In the genomic region with DNA sequence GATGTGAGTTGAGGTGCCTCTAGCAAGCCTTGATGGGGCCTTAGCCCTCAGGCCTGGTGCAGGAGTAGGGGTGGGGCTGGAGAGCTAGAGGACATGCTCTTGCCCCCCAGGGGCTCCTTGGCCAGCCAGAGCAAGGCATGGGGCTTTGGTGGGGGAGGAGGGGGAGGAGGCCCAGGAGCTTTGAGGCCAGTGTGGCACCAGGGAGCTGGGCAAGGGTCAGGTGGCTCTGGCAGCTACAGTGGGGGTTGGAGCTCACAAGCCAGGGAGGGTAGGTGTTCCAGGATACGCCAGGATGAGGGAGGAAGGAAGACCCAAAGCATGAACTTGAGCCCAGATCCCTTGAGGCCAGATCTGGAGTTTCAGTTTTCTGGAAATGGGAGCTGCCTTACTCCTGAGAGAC, we compare ENCODE assay signal across 15 cellular contexts. TPM values are rescaled to one million over a fixed set of nuclear protein-coding genes. Genes with fewer than 3 reads are reported as not detected.
DNase-seq lines count a peak whose midpoint lies in the region; ATAC-seq and TF ChIP-seq lines count a peak whose summit lies in the region.
"Had no signal": no experiment of that assay in that cellular context is flagged by ENCODE, and none has a peak within 500 bp of the region (broad histone marks: within the 10 kb centered on the region; RNA-seq: fewer than 3 reads in every experiment).

No MANE protein-coding gene starts in this region.

- no peak overlapping the region for H3K4ac ChIP-seq in mesendoderm (ENCODE audit: low read depth, low read length)

- no peaks in the 10 kb centered on the region; the same call in 1 of the 2 replicates for H3K27me3 Mint-ChIP-seq in HFFc6 (ENCODE audit: insufficient read depth)

- H3K4me1 Mint-ChIP-seq in HFFc6 (ENCODE audit: low read depth): peaks cover 78% of the 10 kb centered on the region
- H3K4me1 Mint-ChIP-seq: CD4-positive, alpha-beta memory T cell; natural killer cell had no signal

- H3K4me1 ChIP-seq in mammary epithelial cell (ENCODE audit: insufficient read depth, low read length) (peaks cover 97% of the 10 kb centered on the region), mesendoderm (ENCODE audit: control insufficient read depth, low read depth, low read length) (peaks cover 47% of the 10 kb centered on the region), suprapubic skin (peaks cover 100% of the 10 kb centered on the region), body of pancreas (peaks cover 4% of the 10 kb centered on the region)

- H2AFZ ChIP-seq in mammary epithelial cell (ENCODE audit: low read depth, low read length): no peak overlapping the region

- no peak overlapping the region for H2BK5ac ChIP-seq in mesendoderm (ENCODE audit: low read length)

- WGBS in mammary epithelial cell (ENCODE audit: low coverage, missing lambda C conversion rate): 83% methylated on average over 1 of the region's 1 CpG
- WGBS in mesendoderm (ENCODE audit: extremely low coverage, insufficient coverage, low lambda C conversion rate): no CpG with 5 or more reads among the region's 1 CpG
- no CpG with 5 or more reads among the region's 1 CpG for WGBS in suprapubic skin
- 77 to 91% methylated on average over 1 of the region's 1 CpG for WGBS in body of pancreas, 2 donors

- H3K9me3 ChIP-seq in mammary epithelial cell (replicated peaks; ENCODE audit: insufficient read depth, low read length) (no peaks in the 10 kb centered on the region), suprapubic skin (no peaks in the 10 kb centered on the region), body of pancreas (no peaks in the 10 kb centered on the region)

- H4K20me1 ChIP-seq in mammary epithelial cell (ENCODE audit: insufficient read depth, low read length): no peaks in the 10 kb centered on the region

- H3K9ac ChIP-seq in mammary epithelial cell (ENCODE audit: insufficient read depth, low read length) (no peak overlapping the region), mesendoderm (ENCODE audit: low read length) (no peak overlapping the region)

- H2BK15ac ChIP-seq in mesendoderm (replicated peaks; ENCODE audit: low read depth): no peak overlapping the region

- no peaks in the 10 kb centered on the region for H3K27me3 ChIP-seq in mammary epithelial cell (ENCODE audit: insufficient read depth, low read length)
- no peaks in the 10 kb centered on the region for H3K27me3 ChIP-seq in mesendoderm (ENCODE audit: insufficient read depth, low read length, poor library complexity)
- no peaks in the 10 kb centered on the region for H3K27me3 ChIP-seq in suprapubic skin
- H3K27me3 ChIP-seq in body of pancreas: no peaks in the 10 kb centered on the region

- no peak for TF ChIP-seq EP300 in suprapubic skin (IDR thresholded peaks at IDR 0.05)

- H3K79me1 ChIP-seq in mesendoderm (ENCODE audit: low read length): peaks cover 47% of the 10 kb centered on the region

- H3K36me3 Mint-ChIP-seq in HFFc6 (ENCODE audit: low read depth): no peaks in the 10 kb centered on the region
- H3K36me3 Mint-ChIP-seq: CD4-positive, alpha-beta memory T cell; natural killer cell had no signal

- H3K4me3 ChIP-seq in mammary epithelial cell (replicated peaks in 1 of 3; ENCODE audit: insufficient read depth in 1 of 3, low read depth in 2 of 3, low read length in 3 of 3): no peak overlapping the region
- H3K4me3 ChIP-seq in mesendoderm (ENCODE audit: low read length): no peak overlapping the region
- H3K4me3 ChIP-seq in suprapubic skin: no peak overlapping the region
- H3K4me3 ChIP-seq in body of pancreas: no peak overlapping the region

- in situ Hi-C loops in mammary epithelial cell (cut with MboI; ENCODE audit: low sequenced_read_pairs in 2 of 2): no loop called here

- no peak overlapping the region for H3K18ac ChIP-seq in mesendoderm (ENCODE audit: low read length)

- no peak overlapping the region for H2AK5ac ChIP-seq in mesendoderm (ENCODE audit: low read length)

- intact Hi-C loops in mammary epithelial cell (cut with micrococcal nuclease): no loop called here
- intact Hi-C loops in body of pancreas (cut with DNase I): no loop called here

- H3K36me3 ChIP-seq in mammary epithelial cell (ENCODE audit: insufficient read depth, low read length) (peaks cover 11% of the 10 kb centered on the region), mesendoderm (ENCODE audit: control insufficient read depth, insufficient read depth, low read length) (peaks cover 3% of the 10 kb centered on the region), suprapubic skin (no peaks in the 10 kb centered on the region), body of pancreas (replicated peaks in 1 of 2; ENCODE audit: insufficient read depth in 1 of 2, low read depth in 2 of 2) (no peaks in the 10 kb centered on the region)

- H3K23ac ChIP-seq in mesendoderm (ENCODE audit: low read length): no peak overlapping the region

- H3K9me3 Mint-ChIP-seq in HFFc6: no peaks in the 10 kb centered on the region
- H3K9me3 Mint-ChIP-seq: activated T-cell treated with anti-CD3 and anti-CD28 coated beads, Interleukin-2, amount 50 U/mL, for 72 hours; CD4-positive, alpha-beta memory T cell; natural killer cell had no signal

- peak overlapping the region; percentile 66; the same call in 1 of the 2 replicates for H3K4me3 Mint-ChIP-seq in HFFc6
- H3K4me3 Mint-ChIP-seq: activated T-cell treated with anti-CD3 and anti-CD28 coated beads, Interleukin-2, amount 50 U/mL, for 72 hours; CD4-positive, alpha-beta memory T cell; natural killer cell had no signal

- DNase-seq in HFFc6 (no peak), mammary epithelial cell (no peak), mesendoderm (no peak), suprapubic skin (ENCODE audit: low spot score in 2 of 2) (no peak), body of pancreas (no peak), HuH-7 (ENCODE audit: low spot score) (no peak), NCI-H1694 (lab: John Stamatoyannopoulos, UW) (no peak), OCI-M1 (lab: John Stamatoyannopoulos, UW) (no peak)
- DNase-seq: activated CD4-positive, alpha-beta T cell treated with anti-CD3 and anti-CD28 coated beads for 4 hours; activated T-cell treated with anti-CD3 and anti-CD28 coated beads, Interleukin-2, amount 50 U/mL, for 72 hours; foreskin melanocyte; natural killer cell had no signal

- no peak overlapping the region for H4K8ac ChIP-seq in mesendoderm (ENCODE audit: low read depth, low read length)

- no TSS peak for BruUV-seq in mammary epithelial cell (replicated peaks; lab: Mats Ljungman, UMichigan)

- no peak for TF ChIP-seq CTCF in HFFc6 (IDR thresholded peaks at IDR 0.05)
- no peak for TF ChIP-seq CTCF in mammary epithelial cell (conservative IDR thresholded peaks at IDR 0.05 in 1 of 2, IDR thresholded peaks at IDR 0.05 in 1 of 2; ENCODE audit: extremely low read depth in 1 of 2, insufficient read depth in 1 of 2, low read depth in 1 of 2, low read length in 2 of 2)
- no peak for TF ChIP-seq CTCF in suprapubic skin (IDR thresholded peaks at IDR 0.05)
- no peak for TF ChIP-seq CTCF in body of pancreas (IDR thresholded peaks at IDR 0.05)

- peak overlapping the region; percentile 71 for H3K27ac Mint-ChIP-seq in HFFc6
- H3K27ac Mint-ChIP-seq: activated T-cell treated with anti-CD3 and anti-CD28 coated beads, Interleukin-2, amount 50 U/mL, for 72 hours; CD4-positive, alpha-beta memory T cell; natural killer cell had no signal

- no peak for ATAC-seq in body of pancreas
- ATAC-seq: activated T-cell treated with anti-CD3 and anti-CD28 coated beads, Interleukin-2, amount 50 U/mL, for 72 hours; natural killer cell had no signal

- no peak overlapping the region for H4K5ac ChIP-seq in mesendoderm (ENCODE audit: low read length)

- H3K79me2 ChIP-seq in mammary epithelial cell (ENCODE audit: insufficient read depth, low read length) (peaks cover 96% of the 10 kb centered on the region), mesendoderm (ENCODE audit: control insufficient read depth, insufficient read depth, low read length) (peaks cover 27% of the 10 kb centered on the region)

- no peak overlapping the region for H2BK120ac ChIP-seq in mesendoderm (ENCODE audit: low read depth, low read length)

- H3K4me2 ChIP-seq in mammary epithelial cell (ENCODE audit: insufficient read depth, low read depth, low read length): peak overlapping the region; percentile 55
- no peak overlapping the region for H3K4me2 ChIP-seq in mesendoderm (ENCODE audit: low read length)

- CTCF ChIA-PET in mammary epithelial cell (lab: Charles Lee; ENCODE audit: low non-redundant PET): no interaction called here

- TF ChIP-seq POLR2A in suprapubic skin (IDR thresholded peaks at IDR 0.05): no peak
- TF ChIP-seq POLR2A in body of pancreas (IDR thresholded peaks at IDR 0.05): no peak

- dilution Hi-C loops in mammary epithelial cell (cut with HindIII; ENCODE audit: low sequenced_read_pairs): no loop called here

- H3K27ac ChIP-seq in mammary epithelial cell (ENCODE audit: insufficient read depth, low read depth, low read length): peak overlapping the region; percentile 30
- H3K27ac ChIP-seq in mesendoderm (ENCODE audit: low read depth, low read length): no peak overlapping the region
- H3K27ac ChIP-seq in suprapubic skin: peak overlapping the region; percentile 69
- H3K27ac ChIP-seq in body of pancreas: peak overlapping the region in 2 of 4 donors; percentile 8 to 37

- peak overlapping the region; percentile 47 for H3K56ac ChIP-seq in mesendoderm (ENCODE audit: low read length)

RNA-seq across cellular contexts. Expression of a gene that starts 8.4 kb away (rescaled TPM):
- total RNA-seq in HFFc6 (2021; fragmentation: NEBNext Ultra II Directional; extraction: Animal tissue kit (Norgen Biotek cat#: 25700)): 10 to 100 TPM; 20.5 to 35.6 (median 22.8) TPM
- total RNA-seq in mammary epithelial cell (100 to 1,000 TPM; 102 to 129 TPM), suprapubic skin (100 to 1,000 TPM; 123 to 188 (median 130) TPM), body of pancreas (10 to 100 TPM in 1 of 2 donors, 1 to 10 TPM in 1; 5.2 to 25.4 TPM)
- polyA plus RNA-seq in mammary epithelial cell: 108 TPM
- 76.2 TPM for polyA minus RNA-seq in mammary epithelial cell
- polyA plus RNA-seq in mesendoderm (2013, experiment 1 of 2): 24.7 TPM
- polyA plus RNA-seq in mesendoderm (2013, experiment 2 of 2): 23.0 TPM
- total RNA-seq: CD4-positive, alpha-beta memory T cell had no signal
- polyA plus RNA-seq: CD4-positive, alpha-beta memory T cell had no signal

RNA-seq across cellular contexts. Expression of a gene that starts 27.8 kb away (rescaled TPM):
- total RNA-seq in HFFc6 (2021; fragmentation: NEBNext Ultra II Directional; extraction: Animal tissue kit (Norgen Biotek cat#: 25700)): not detected
- total RNA-seq in mammary epithelial cell: 1 to 10 TPM in 1 of 2 donors, under 1 TPM in 1; 0.17 to 1.8 TPM
- polyA plus RNA-seq in mammary epithelial cell: 0.05 TPM
- polyA minus RNA-seq in mammary epithelial cell: not detected
- polyA plus RNA-seq in mesendoderm (2013, experiment 1 of 2): 0.04 TPM
- polyA plus RNA-seq in mesendoderm (2013, experiment 2 of 2): 0.01 TPM
- total RNA-seq in suprapubic skin: under 1 TPM in 1 of 4 donors, not detected in 3; 0.64 TPM
- not detected for total RNA-seq in body of pancreas
- total RNA-seq: activated T-cell treated with anti-CD3 and anti-CD28 coated beads, Interleukin-2, amount 50 U/mL, for 72 hours; CD4-positive, alpha-beta memory T cell; dermis blood vessel endothelial cell; natural killer cell; T-helper 1 cell treated with Interleukin-12 subunit alpha and Interleukin-12 subunit beta and Interleukin-4 antibody, amounts not matched to agents 30 ng/mL and 1 ng/mL, for 36 hours had no signal
- polyA plus RNA-seq: CD4-positive, alpha-beta memory T cell had no signal

RNA-seq across cellular contexts. Expression of a gene that starts 41.5 kb away (rescaled TPM):
- total RNA-seq in HFFc6 (2021; fragmentation: NEBNext Ultra II Directional; extraction: Animal tissue kit (Norgen Biotek cat#: 25700)): under 1 TPM in 2 of 6 experiments, not detected in 4; 0.16 to 0.24 TPM
- under 1 TPM in 1 of 2 donors, not detected in 1; 0.67 TPM for total RNA-seq in mammary epithelial cell
- 0.06 TPM for polyA plus RNA-seq in mammary epithelial cell
- polyA minus RNA-seq in mammary epithelial cell: not detected
- 0.48 TPM for polyA plus RNA-seq in mesendoderm (2013, experiment 1 of 2)
- 0.42 TPM for polyA plus RNA-seq in mesendoderm (2013, experiment 2 of 2)
- total RNA-seq in suprapubic skin: 1 to 10 TPM in 2 of 4 donors, under 1 TPM in 2; 0.25 to 2.2 (median 1.00) TPM
- total RNA-seq in body of pancreas: 10 to 100 TPM in 1 of 2 donors, 1 to 10 TPM in 1; 4.6 to 48.0 TPM
- total RNA-seq: activated T-cell treated with anti-CD3 and anti-CD28 coated beads, Interleukin-2, amount 50 U/mL, for 72 hours; CD4-positive, alpha-beta memory T cell; dermis blood vessel endothelial cell; T-helper 1 cell treated with Interleukin-12 subunit alpha and Interleukin-12 subunit beta and Interleukin-4 antibody, amounts not matched to agents 30 ng/mL and 1 ng/mL, for 36 hours had no signal
- polyA plus RNA-seq: CD4-positive, alpha-beta memory T cell had no signal
